ENCODE assay signal across 28 cellular contexts in genomic region chr19:48441360-48442050, GRCh38. TPM values are rescaled to one million over a fixed set of nuclear protein-coding genes. Genes with fewer than 3 reads are reported as not detected.
A peak's percentile ranks its signal among the peaks of the same experiment; 100 is the strongest.
DNase-seq lines count a peak whose midpoint lies in the region; ATAC-seq, FAIRE-seq and TF ChIP-seq lines count a peak whose summit lies in the region.
"Had no signal": no experiment of that assay in that cellular context is flagged by ENCODE, and none has a peak within 500 bp of the region (broad histone marks: within the 10 kb centered on the region; RNA-seq: fewer than 3 reads in every experiment).

No MANE protein-coding gene starts in this region.

- CTCF ChIA-PET in HepG2 (lab: Yijun Ruan, JAX; ENCODE audit: low intra/inter-chr PET ratio, low total read pairs) (no interaction called here), activated B cell treated with CpG ODN at 0.5 μM for 24 hours (lab: Charles Lee) (no interaction called here)

- TF ChIP-seq POLR2A in HepG2 (IDR thresholded peaks at IDR 0.05; ENCODE audit: insufficient read depth in 1 of 2, low read depth in 2 of 2, low read length in 2 of 2) (no peak), right lobe of liver (IDR thresholded peaks at IDR 0.05) (no peak), gastroesophageal sphincter (IDR thresholded peaks at IDR 0.05) (no peak)

- WGBS in HepG2 (ENCODE audit: low lambda C conversion rate) = 93% methylated on average over 10 of the region's 20 CpGs
- 93% methylated on average over 3 of the region's 20 CpGs for WGBS in right lobe of liver (ENCODE audit: insufficient coverage, low coverage, low lambda C conversion rate, missing lambda C conversion rate)
- WGBS in gastroesophageal sphincter (ENCODE audit: low coverage in 1 of 2), 2 donors = 96 to 100% methylated on average over 1 to 5 of the region's 20 CpGs

- no peak for TF ChIP-seq EP300 in HepG2 (IDR thresholded peaks at IDR 0.05; ENCODE audit: low read depth in 2 of 2, low read length in 2 of 2)
- no peak for TF ChIP-seq EP300 in HepG2 (CRISPR knock-in tag; IDR thresholded peaks at IDR 0.05; ENCODE audit: borderline replicate concordance)
- TF ChIP-seq EP300 in gastroesophageal sphincter (IDR thresholded peaks at IDR 0.05) = no peak

- H3K9me3 ChIP-seq in HepG2 (ENCODE audit: low read length) (no peaks in the 10 kb centered on the region), right lobe of liver (no peaks in the 10 kb centered on the region), gastroesophageal sphincter (no peaks in the 10 kb centered on the region)
- H3K9me3 ChIP-seq: left ventricle myocardium inferior, thyroid gland had no signal

- no peak overlapping the region for H3K9ac ChIP-seq in HepG2 (ENCODE audit: insufficient read depth, low read depth, low read length)
- H3K9ac ChIP-seq: GM23248 had no signal

- H3K4me3 ChIP-seq in HepG2 (replicated peaks in 1 of 3; ENCODE audit: insufficient read depth in 1 of 3, low read depth in 2 of 3, low read length in 3 of 3) (no peak overlapping the region), right lobe of liver (no peak overlapping the region), gastroesophageal sphincter (no peak overlapping the region)
- H3K4me3 ChIP-seq: GM23248, left ventricle myocardium inferior, thyroid gland had no signal

- H3K27ac Mint-ChIP-seq in activated B cell treated with CpG ODN at 0.5 μM for 24 hours (no peak overlapping the region), immature natural killer cell (no peak overlapping the region)
- H3K27ac Mint-ChIP-seq: mesothelial cell of epicardium; nephron progenitor cell; stimulated activated naive CD8-positive, alpha-beta T cell treated with anti-CD3 and anti-CD28 coated beads, Interleukin-15, amount 100 ng/mL, for 72 hours had no signal

- H3K27me3 Mint-ChIP-seq in activated B cell treated with CpG ODN at 0.5 μM for 24 hours (peaks cover 33% of the 10 kb centered on the region), immature natural killer cell (ENCODE audit: low read depth in 3 of 3) (peaks cover 20 to 39% (median 23%) of the 10 kb centered on the region in 3 donors)

- BruUV-seq in HepG2 (replicated peaks; lab: Mats Ljungman, UMichigan) = no TSS peak

- no peaks in the 10 kb centered on the region for H3K9me3 Mint-ChIP-seq in activated B cell treated with CpG ODN at 0.5 μM for 24 hours
- no peaks in the 10 kb centered on the region for H3K9me3 Mint-ChIP-seq in immature natural killer cell
- H3K9me3 Mint-ChIP-seq: mesothelial cell of epicardium; stimulated activated naive CD8-positive, alpha-beta T cell treated with anti-CD3 and anti-CD28 coated beads, Interleukin-15, amount 100 ng/mL, for 72 hours had no signal

- H3K27ac ChIP-seq in HepG2 (ENCODE audit: extremely low read length, insufficient read depth, low read length) = no peak overlapping the region
- H3K27ac ChIP-seq in right lobe of liver = no peak overlapping the region
- no peak overlapping the region for H3K27ac ChIP-seq in gastroesophageal sphincter
- H3K27ac ChIP-seq: C4-2B, GM23248, left ventricle myocardium inferior, thyroid gland had no signal

- DNase-seq in HepG2 (ENCODE audit: low spot score) (no peak), right lobe of liver (no peak), activated B cell treated with CpG ODN at 0.5 μM for 24 hours (no peak), immature natural killer cell (no peak), NCI-H1436 treated with DMSO at 0.1 percent for 48 hours (lab: John Stamatoyannopoulos, UW) (no peak)
- DNase-seq: activated CD4-positive, alpha-beta T cell treated with anti-CD3 and anti-CD28 coated beads, Interleukin-2, amount 50 U/mL, for 1 hour; cortex of kidney; GM23248; Kasumi-1; left ventricle myocardium inferior; MV-4-11; NCI-H1694; NCI-H2171; NCI-H524; nephron progenitor cell; SIG-M5; stimulated activated naive CD8-positive, alpha-beta T cell treated with anti-CD3 and anti-CD28 coated beads, Interleukin-15, amount 100 ng/mL, for 72 hours; SW 1271; thyroid gland had no signal

- POLR2A ChIA-PET in HepG2 (lab: Yijun Ruan, JAX) (no interaction called here), activated B cell treated with CpG ODN at 0.5 μM for 24 hours (lab: Charles Lee) (interaction anchor here (0.5 kb wide), 1 partner anchor 13 kb away, joined by 11 read pairs; no protein-coding TSS in a partner anchor)

- no peak for ATAC-seq in HepG2
- ATAC-seq in right lobe of liver = no peak
- ATAC-seq in activated B cell treated with CpG ODN at 0.5 μM for 24 hours (ENCODE audit: low read depth) = no peak
- ATAC-seq in GM21360 (IDR thresholded peaks at IDR 0.05; ENCODE audit: unreplicated experiment) = no peak
- no peak for ATAC-seq in HG02852 (IDR thresholded peaks at IDR 0.05; ENCODE audit: unreplicated experiment)
- ATAC-seq in gastroesophageal sphincter = no peak
- ATAC-seq: Panc1; sciatic nerve; stimulated activated naive CD8-positive, alpha-beta T cell treated with anti-CD3 and anti-CD28 coated beads, Interleukin-15, amount 100 ng/mL, for 72 hours had no signal

- intact Hi-C loops in HepG2 (cut with micrococcal nuclease; ENCODE audit: unreplicated experiment) = loop anchor here (10.0 kb wide), 1 partner anchor 87 kb away; no protein-coding TSS in a partner anchor
- intact Hi-C loops in right lobe of liver (cut with DNase I) = no loop called here
- intact Hi-C loops in activated B cell treated with CpG ODN at 0.5 μM for 24 hours (cut with micrococcal nuclease) = no loop called here

- H2AFZ ChIP-seq in HepG2 (ENCODE audit: low read length) = no peak overlapping the region
- H2AFZ ChIP-seq: GM23248 had no signal

- H3K36me3 ChIP-seq in HepG2 (replicated peaks in 1 of 2; ENCODE audit: control insufficient read depth in 1 of 2, insufficient read depth in 2 of 2, low read length in 2 of 2) (no peaks in the 10 kb centered on the region), right lobe of liver (no peaks in the 10 kb centered on the region), gastroesophageal sphincter (no peaks in the 10 kb centered on the region)
- H3K36me3 ChIP-seq: left ventricle myocardium inferior, thyroid gland had no signal

- H3K36me3 Mint-ChIP-seq in activated B cell treated with CpG ODN at 0.5 μM for 24 hours (ENCODE audit: low read depth) = peaks cover 10% of the 10 kb centered on the region
- H3K36me3 Mint-ChIP-seq in immature natural killer cell = peaks cover 0 to 3% (median 3%) of the 10 kb centered on the region in 3 donors

- peaks cover 25% of the 10 kb centered on the region for H3K4me1 Mint-ChIP-seq in activated B cell treated with CpG ODN at 0.5 μM for 24 hours
- H3K4me1 Mint-ChIP-seq in immature natural killer cell = peaks cover 23 to 24% of the 10 kb centered on the region in 2 donors

- peak overlapping the region; percentile 48 for H3K4me3 Mint-ChIP-seq in activated B cell treated with CpG ODN at 0.5 μM for 24 hours
- H3K4me3 Mint-ChIP-seq in immature natural killer cell = peak overlapping the region in 4 of 5 donors; percentile 24 to 47 (median 36)
- H3K4me3 Mint-ChIP-seq: mesothelial cell of epicardium, nephron progenitor cell had no signal

- no peak overlapping the region for H3K4me2 ChIP-seq in HepG2 (ENCODE audit: low read depth, low read length)

- no peak for TF ChIP-seq RAD21 in HepG2 (CRISPR knock-in tag; IDR thresholded peaks at IDR 0.05)

- no peaks in the 10 kb centered on the region for H4K20me1 ChIP-seq in HepG2 (ENCODE audit: insufficient read depth, low read length)

- no peak for FAIRE-seq in HepG2 (lab: Jason Lieb, UNC)
- FAIRE-seq: endometrium, islet of Langerhans had no signal

- peaks cover 6% of the 10 kb centered on the region for H3K79me2 ChIP-seq in HepG2 (ENCODE audit: insufficient read depth, low read length)

- H3K4me1 ChIP-seq in HepG2 (ENCODE audit: insufficient read depth, low read length) (peaks cover 2% of the 10 kb centered on the region; the same call in 1 of the 2 replicates), right lobe of liver (peaks cover 0 to 15% (median 6%) of the 10 kb centered on the region in 4 donors), gastroesophageal sphincter (peaks cover 0 to 30% (median 18%) of the 10 kb centered on the region in 3 donors)

- TF ChIP-seq CTCF in HepG2 (CRISPR knock-in tag; IDR thresholded peaks at IDR 0.05) = no peak
- TF ChIP-seq CTCF in right lobe of liver (IDR thresholded peaks at IDR 0.05) = no peak
- TF ChIP-seq CTCF in activated B cell treated with CpG ODN at 0.5 μM for 24 hours (IDR thresholded peaks at IDR 0.05) = no peak
- TF ChIP-seq CTCF in gastroesophageal sphincter (IDR thresholded peaks at IDR 0.05) = no peak

- in situ Hi-C loops in HepG2 (cut with HindIII; ENCODE audit: extremely low pct_ligation_motif_present, low pct_unique_long_range_greater_than_20kb) = no loop called here

- H3K27me3 ChIP-seq in HepG2 (ENCODE audit: control insufficient read depth in 1 of 2, insufficient read depth in 2 of 2, low read length in 2 of 2) (no peaks in the 10 kb centered on the region; a peak in 1 of 5 replicates), right lobe of liver (peaks cover 0 to 5% of the 10 kb centered on the region in 2 donors), gastroesophageal sphincter (peaks cover 78% of the 10 kb centered on the region)
- H3K27me3 ChIP-seq: thyroid gland had no signal

RNA-seq across cellular contexts. Expression of gene GRWD1, which starts 4.3 kb away (rescaled TPM):
- total RNA-seq in HepG2 (2016; rRNA removed; fragmentation: Illumina TruSeq; extraction: Trizol) (46.6 and 52.3 TPM in 2 replicates), right lobe of liver (10 to 100 TPM; 14.7 to 31.0 (median 17.6) TPM), activated B cell treated with CpG ODN at 0.5 μM for 24 hours (63.4 and 71.4 TPM in 2 replicates), gastroesophageal sphincter (10 to 100 TPM; 28.9 to 33.1 (median 32.7) TPM)
- total RNA-seq in HepG2 (2016; cell fraction: cytosol; rRNA removed; fragmentation: Illumina TruSeq; extraction: Trizol; ENCODE audit: low read depth) = 5.2 and 5.4 TPM in 2 replicates
- 41.4 and 47.5 TPM in 2 replicates for total RNA-seq in HepG2 (2016; cell fraction: insoluble cytoplasmic fraction; rRNA removed; fragmentation: Illumina TruSeq; extraction: Trizol)
- total RNA-seq in HepG2 (2016; cell fraction: membrane; rRNA removed; fragmentation: Illumina TruSeq; extraction: Trizol) = 11.1 and 15.5 TPM in 2 replicates
- total RNA-seq in HepG2 (2016; cell fraction: nucleus; rRNA removed; fragmentation: Illumina TruSeq; extraction: Trizol) = 19.7 and 21.0 TPM in 2 replicates
- polyA plus RNA-seq in HepG2 (2011; rRNA removed) (10.8 and 13.4 TPM in 2 replicates), immature natural killer cell (10 to 100 TPM; 32.3 to 42.4 (median 34.6) TPM)
- 10.4 and 13.0 TPM in 2 replicates for polyA plus RNA-seq in HepG2 (2011; cell fraction: cytosol; rRNA removed)
- polyA plus RNA-seq in HepG2 (2011; cell fraction: nucleus; rRNA removed) = 13.4 and 14.2 TPM in 2 replicates
- 13.3 and 14.3 TPM in 2 replicates for polyA plus RNA-seq in HepG2 (2012)
- 4.1 and 4.4 TPM in 2 replicates for polyA plus RNA-seq in HepG2 (2016; cell fraction: cytosol; fragmentation: Illumina TruSeq; extraction: Trizol; ENCODE audit: low read depth)
- polyA plus RNA-seq in HepG2 (2016; cell fraction: insoluble cytoplasmic fraction; fragmentation: Illumina TruSeq; extraction: Trizol; ENCODE audit: low read depth) = 36.7 and 46.2 TPM in 2 replicates
- 5.9 and 7.9 TPM in 2 replicates for polyA plus RNA-seq in HepG2 (2016; cell fraction: membrane; fragmentation: Illumina TruSeq; extraction: Trizol; ENCODE audit: low read depth)
- polyA plus RNA-seq in HepG2 (2016; cell fraction: nucleus; fragmentation: Illumina TruSeq; extraction: Trizol; ENCODE audit: insufficient read depth, low read depth) = 23.1 and 26.5 TPM in 2 replicates
- 25.6 and 30.2 TPM in 2 replicates for polyA minus RNA-seq in HepG2 (2011; rRNA and poly(A)+ RNA removed; ENCODE audit: low replicate concordance)
- 12.1 and 17.9 TPM in 2 replicates for polyA minus RNA-seq in HepG2 (2011; cell fraction: cytosol; rRNA and poly(A)+ RNA removed)
- polyA minus RNA-seq in HepG2 (2011; cell fraction: nucleus; rRNA and poly(A)+ RNA removed) = 13.7 and 20.3 TPM in 2 replicates

RNA-seq across cellular contexts. Expression of gene KCNJ14, which starts 13.9 kb away (rescaled TPM):
- total RNA-seq in HepG2 (2016; rRNA removed; fragmentation: Illumina TruSeq; extraction: Trizol) (0.17 and 0.20 TPM in 2 replicates), right lobe of liver (under 1 TPM; 0.22 to 0.44 (median 0.31) TPM), activated B cell treated with CpG ODN at 0.5 μM for 24 hours (1.7 and 2.2 TPM in 2 replicates), gastroesophageal sphincter (under 1 TPM in 3 of 4 donors, not detected in 1; 0.16 to 0.42 (median 0.27) TPM)
- total RNA-seq in HepG2 (2016; cell fraction: cytosol; rRNA removed; fragmentation: Illumina TruSeq; extraction: Trizol; ENCODE audit: low read depth) = 0.09 TPM in 1 of 2 replicates, not detected in the other
- 0.15 and 0.19 TPM in 2 replicates for total RNA-seq in HepG2 (2016; cell fraction: insoluble cytoplasmic fraction; rRNA removed; fragmentation: Illumina TruSeq; extraction: Trizol)
- total RNA-seq in HepG2 (2016; cell fraction: membrane; rRNA removed; fragmentation: Illumina TruSeq; extraction: Trizol) = 0.10 and 0.15 TPM in 2 replicates
- 0.25 and 0.43 TPM in 2 replicates for total RNA-seq in HepG2 (2016; cell fraction: nucleus; rRNA removed; fragmentation: Illumina TruSeq; extraction: Trizol)
- polyA plus RNA-seq in HepG2 (2011; rRNA removed) (0.46 and 0.51 TPM in 2 replicates), immature natural killer cell (under 1 TPM in 2 of 3 donors, not detected in 1; 0.06 to 0.07 TPM)
- 0.14 and 0.17 TPM in 2 replicates for polyA plus RNA-seq in HepG2 (2011; cell fraction: cytosol; rRNA removed)
- polyA plus RNA-seq in HepG2 (2011; cell fraction: nucleus; rRNA removed) = 3.1 and 3.8 TPM in 2 replicates
- polyA plus RNA-seq in HepG2 (2012) = 0.72 and 0.89 TPM in 2 replicates
- polyA plus RNA-seq in HepG2 (2016; cell fraction: cytosol; fragmentation: Illumina TruSeq; extraction: Trizol; ENCODE audit: low read depth) = 0.03 TPM in 1 of 2 replicates, not detected in the other
- 0.05 and 0.12 TPM in 2 replicates for polyA plus RNA-seq in HepG2 (2016; cell fraction: insoluble cytoplasmic fraction; fragmentation: Illumina TruSeq; extraction: Trizol; ENCODE audit: low read depth)
- polyA plus RNA-seq in HepG2 (2016; cell fraction: membrane; fragmentation: Illumina TruSeq; extraction: Trizol; ENCODE audit: low read depth) = 0.11 TPM in 1 of 2 replicates, not detected in the other
- polyA plus RNA-seq in HepG2 (2016; cell fraction: nucleus; fragmentation: Illumina TruSeq; extraction: Trizol; ENCODE audit: insufficient read depth, low read depth) = 0.65 and 0.97 TPM in 2 replicates
- polyA minus RNA-seq in HepG2 (2011; rRNA and poly(A)+ RNA removed; ENCODE audit: low replicate concordance) = 3.6 TPM in 2 replicates
- polyA minus RNA-seq in HepG2 (2011; cell fraction: cytosol; rRNA and poly(A)+ RNA removed) = 0.20 and 0.35 TPM in 2 replicates
- polyA minus RNA-seq in HepG2 (2011; cell fraction: nucleus; rRNA and poly(A)+ RNA removed) = 2.0 and 2.4 TPM in 2 replicates

RNA-seq across cellular contexts. Expression of gene CYTH2, which starts 27.7 kb away (rescaled TPM):
- total RNA-seq in HepG2 (2016; rRNA removed; fragmentation: Illumina TruSeq; extraction: Trizol) (9.6 and 16.5 TPM in 2 replicates), right lobe of liver (10 to 100 TPM in 5 of 6 experiments, 1 to 10 TPM in 1; 7.7 to 22.7 (median 13.5) TPM), activated B cell treated with CpG ODN at 0.5 μM for 24 hours (35.6 and 40.5 TPM in 2 replicates), gastroesophageal sphincter (10 to 100 TPM; 28.6 to 56.7 (median 47.0) TPM)
- 2.8 and 3.0 TPM in 2 replicates for total RNA-seq in HepG2 (2016; cell fraction: cytosol; rRNA removed; fragmentation: Illumina TruSeq; extraction: Trizol; ENCODE audit: low read depth)
- total RNA-seq in HepG2 (2016; cell fraction: insoluble cytoplasmic fraction; rRNA removed; fragmentation: Illumina TruSeq; extraction: Trizol) = 8.4 and 15.9 TPM in 2 replicates
- total RNA-seq in HepG2 (2016; cell fraction: membrane; rRNA removed; fragmentation: Illumina TruSeq; extraction: Trizol) = 4.9 and 7.0 TPM in 2 replicates
- 16.4 and 17.2 TPM in 2 replicates for total RNA-seq in HepG2 (2016; cell fraction: nucleus; rRNA removed; fragmentation: Illumina TruSeq; extraction: Trizol)
- polyA plus RNA-seq in HepG2 (2011; rRNA removed) (39.3 and 48.3 TPM in 2 replicates), immature natural killer cell (10 to 100 TPM; 14.4 to 37.6 (median 29.6) TPM)
- 18.2 and 20.7 TPM in 2 replicates for polyA plus RNA-seq in HepG2 (2011; cell fraction: cytosol; rRNA removed)
- 185 and 188 TPM in 2 replicates for polyA plus RNA-seq in HepG2 (2011; cell fraction: nucleus; rRNA removed)
- polyA plus RNA-seq in HepG2 (2012) = 26.4 and 29.2 TPM in 2 replicates
- 3.2 and 3.5 TPM in 2 replicates for polyA plus RNA-seq in HepG2 (2016; cell fraction: cytosol; fragmentation: Illumina TruSeq; extraction: Trizol; ENCODE audit: low read depth)
- 14.6 and 14.8 TPM in 2 replicates for polyA plus RNA-seq in HepG2 (2016; cell fraction: insoluble cytoplasmic fraction; fragmentation: Illumina TruSeq; extraction: Trizol; ENCODE audit: low read depth)
- 6.2 and 6.8 TPM in 2 replicates for polyA plus RNA-seq in HepG2 (2016; cell fraction: membrane; fragmentation: Illumina TruSeq; extraction: Trizol; ENCODE audit: low read depth)
- polyA plus RNA-seq in HepG2 (2016; cell fraction: nucleus; fragmentation: Illumina TruSeq; extraction: Trizol; ENCODE audit: insufficient read depth, low read depth) = 61.4 and 71.7 TPM in 2 replicates
- polyA minus RNA-seq in HepG2 (2011; rRNA and poly(A)+ RNA removed; ENCODE audit: low replicate concordance) = 37.0 and 50.0 TPM in 2 replicates
- polyA minus RNA-seq in HepG2 (2011; cell fraction: cytosol; rRNA and poly(A)+ RNA removed) = 7.5 and 8.4 TPM in 2 replicates
- 37.6 and 43.0 TPM in 2 replicates for polyA minus RNA-seq in HepG2 (2011; cell fraction: nucleus; rRNA and poly(A)+ RNA removed)

RNA-seq across cellular contexts. Expression of gene GRIN2D, which starts 48.0 kb away (rescaled TPM):
- total RNA-seq in HepG2 (2016; rRNA removed; fragmentation: Illumina TruSeq; extraction: Trizol) (0.02 TPM in 1 of 2 replicates, not detected in the other), right lobe of liver (under 1 TPM; 0.09 to 0.29 (median 0.22) TPM), activated B cell treated with CpG ODN at 0.5 μM for 24 hours (0.93 and 1.2 TPM in 2 replicates), gastroesophageal sphincter (under 1 TPM in 3 of 4 donors, not detected in 1; 0.08 to 0.62 (median 0.47) TPM)
- total RNA-seq in HepG2 (2016; cell fraction: cytosol; rRNA removed; fragmentation: Illumina TruSeq; extraction: Trizol; ENCODE audit: low read depth) = under 0.01 TPM in 1 of 2 replicates, not detected in the other
- total RNA-seq in HepG2 (2016; cell fraction: insoluble cytoplasmic fraction; rRNA removed; fragmentation: Illumina TruSeq; extraction: Trizol) = 0.04 TPM in 1 of 2 replicates, not detected in the other
- total RNA-seq in HepG2 (2016; cell fraction: membrane; rRNA removed; fragmentation: Illumina TruSeq; extraction: Trizol) = 0.03 and 0.06 TPM in 2 replicates
- 0.09 and 0.22 TPM in 2 replicates for total RNA-seq in HepG2 (2016; cell fraction: nucleus; rRNA removed; fragmentation: Illumina TruSeq; extraction: Trizol)
- polyA plus RNA-seq in HepG2 (2011; rRNA removed) (0.08 and 0.13 TPM in 2 replicates), immature natural killer cell (not detected)
- 0.05 and 0.06 TPM in 2 replicates for polyA plus RNA-seq in HepG2 (2011; cell fraction: cytosol; rRNA removed)
- polyA plus RNA-seq in HepG2 (2011; cell fraction: nucleus; rRNA removed) = 0.43 and 0.61 TPM in 2 replicates
- 0.29 and 0.34 TPM in 2 replicates for polyA plus RNA-seq in HepG2 (2012)
- 0.03 TPM in 2 replicates for polyA plus RNA-seq in HepG2 (2016; cell fraction: cytosol; fragmentation: Illumina TruSeq; extraction: Trizol; ENCODE audit: low read depth)
- 0.05 and 0.13 TPM in 2 replicates for polyA plus RNA-seq in HepG2 (2016; cell fraction: insoluble cytoplasmic fraction; fragmentation: Illumina TruSeq; extraction: Trizol; ENCODE audit: low read depth)
- 0.07 TPM in 1 of 2 replicates, not detected in the other for polyA plus RNA-seq in HepG2 (2016; cell fraction: membrane; fragmentation: Illumina TruSeq; extraction: Trizol; ENCODE audit: low read depth)
- polyA plus RNA-seq in HepG2 (2016; cell fraction: nucleus; fragmentation: Illumina TruSeq; extraction: Trizol; ENCODE audit: insufficient read depth, low read depth) = 0.31 TPM in 2 replicates
- polyA minus RNA-seq in HepG2 (2011; rRNA and poly(A)+ RNA removed; ENCODE audit: low replicate concordance) = 0.40 and 0.44 TPM in 2 replicates
- 0.10 and 0.26 TPM in 2 replicates for polyA minus RNA-seq in HepG2 (2011; cell fraction: cytosol; rRNA and poly(A)+ RNA removed)
- polyA minus RNA-seq in HepG2 (2011; cell fraction: nucleus; rRNA and poly(A)+ RNA removed) = 0.12 and 0.13 TPM in 2 replicates

RNA-seq across cellular contexts. Expression of gene KDELR1, which starts 50.2 kb away (rescaled TPM):
- 70.8 and 134 TPM in 2 replicates for total RNA-seq in HepG2 (2016; rRNA removed; fragmentation: Illumina TruSeq; extraction: Trizol)
- 55.9 and 57.5 TPM in 2 replicates for total RNA-seq in HepG2 (2016; cell fraction: cytosol; rRNA removed; fragmentation: Illumina TruSeq; extraction: Trizol; ENCODE audit: low read depth)
- total RNA-seq in HepG2 (2016; cell fraction: insoluble cytoplasmic fraction; rRNA removed; fragmentation: Illumina TruSeq; extraction: Trizol) = 61.8 and 132 TPM in 2 replicates
- total RNA-seq in HepG2 (2016; cell fraction: membrane; rRNA removed; fragmentation: Illumina TruSeq; extraction: Trizol) = 111 and 112 TPM in 2 replicates
- total RNA-seq in HepG2 (2016; cell fraction: nucleus; rRNA removed; fragmentation: Illumina TruSeq; extraction: Trizol) = 125 and 150 TPM in 2 replicates
- polyA plus RNA-seq in HepG2 (2011; rRNA removed) = 185 and 212 TPM in 2 replicates
- 168 and 179 TPM in 2 replicates for polyA plus RNA-seq in HepG2 (2011; cell fraction: cytosol; rRNA removed)
- 94.7 and 95.7 TPM in 2 replicates for polyA plus RNA-seq in HepG2 (2011; cell fraction: nucleus; rRNA removed)
- 187 and 197 TPM in 2 replicates for polyA plus RNA-seq in HepG2 (2012)
- 130 and 136 TPM in 2 replicates for polyA plus RNA-seq in HepG2 (2016; cell fraction: cytosol; fragmentation: Illumina TruSeq; extraction: Trizol; ENCODE audit: low read depth)
- 151 and 179 TPM in 2 replicates for polyA plus RNA-seq in HepG2 (2016; cell fraction: insoluble cytoplasmic fraction; fragmentation: Illumina TruSeq; extraction: Trizol; ENCODE audit: low read depth)
- polyA plus RNA-seq in HepG2 (2016; cell fraction: membrane; fragmentation: Illumina TruSeq; extraction: Trizol; ENCODE audit: low read depth) = 209 and 221 TPM in 2 replicates
- polyA plus RNA-seq in HepG2 (2016; cell fraction: nucleus; fragmentation: Illumina TruSeq; extraction: Trizol; ENCODE audit: insufficient read depth, low read depth) = 421 and 451 TPM in 2 replicates
- 143 and 261 TPM in 2 replicates for polyA minus RNA-seq in HepG2 (2011; rRNA and poly(A)+ RNA removed; ENCODE audit: low replicate concordance)
- polyA minus RNA-seq in HepG2 (2011; cell fraction: cytosol; rRNA and poly(A)+ RNA removed) = 129 and 135 TPM in 2 replicates
- 29.5 and 36.8 TPM in 2 replicates for polyA minus RNA-seq in HepG2 (2011; cell fraction: nucleus; rRNA and poly(A)+ RNA removed)
- 10 to 100 TPM; 69.1 to 83.1 (median 77.1) TPM for total RNA-seq in right lobe of liver
- 50.8 and 51.9 TPM in 2 replicates for total RNA-seq in activated B cell treated with CpG ODN at 0.5 μM for 24 hours
- polyA plus RNA-seq in immature natural killer cell = 10 to 100 TPM; 14.8 to 30.5 (median 20.2) TPM
- 10 to 100 TPM; 60.4 to 87.9 (median 70.8) TPM for total RNA-seq in gastroesophageal sphincter
